ENCODE assay signal across 2 cellular contexts in genomic region chr6:131916091-131916796, GRCh38. TPM values are rescaled to one million over a fixed set of nuclear protein-coding genes. Genes with fewer than 3 reads are reported as not detected.
"Had no signal": no experiment of that assay in that cellular context is flagged by ENCODE, and none has a peak within 500 bp of the region (broad histone marks: within the 10 kb centered on the region; RNA-seq: fewer than 3 reads in every experiment).

No MANE protein-coding gene starts in this region.

RNA-seq across cellular contexts. Expression of gene CCN2, which starts 34.9 kb away (rescaled TPM):
- total RNA-seq: naive thymus-derived CD4-positive, alpha-beta T cell; natural killer cell treated with Interleukin-12 subunit alpha and Interleukin-12 subunit beta and Interleukin-15 and Interleukin-18, amount 100 ng/mL, for 72 hours had no signal
- polyA plus RNA-seq: naive thymus-derived CD4-positive, alpha-beta T cell had no signal
